8 cellular contexts compared by ENCODE assay signal in the genomic region with DNA sequence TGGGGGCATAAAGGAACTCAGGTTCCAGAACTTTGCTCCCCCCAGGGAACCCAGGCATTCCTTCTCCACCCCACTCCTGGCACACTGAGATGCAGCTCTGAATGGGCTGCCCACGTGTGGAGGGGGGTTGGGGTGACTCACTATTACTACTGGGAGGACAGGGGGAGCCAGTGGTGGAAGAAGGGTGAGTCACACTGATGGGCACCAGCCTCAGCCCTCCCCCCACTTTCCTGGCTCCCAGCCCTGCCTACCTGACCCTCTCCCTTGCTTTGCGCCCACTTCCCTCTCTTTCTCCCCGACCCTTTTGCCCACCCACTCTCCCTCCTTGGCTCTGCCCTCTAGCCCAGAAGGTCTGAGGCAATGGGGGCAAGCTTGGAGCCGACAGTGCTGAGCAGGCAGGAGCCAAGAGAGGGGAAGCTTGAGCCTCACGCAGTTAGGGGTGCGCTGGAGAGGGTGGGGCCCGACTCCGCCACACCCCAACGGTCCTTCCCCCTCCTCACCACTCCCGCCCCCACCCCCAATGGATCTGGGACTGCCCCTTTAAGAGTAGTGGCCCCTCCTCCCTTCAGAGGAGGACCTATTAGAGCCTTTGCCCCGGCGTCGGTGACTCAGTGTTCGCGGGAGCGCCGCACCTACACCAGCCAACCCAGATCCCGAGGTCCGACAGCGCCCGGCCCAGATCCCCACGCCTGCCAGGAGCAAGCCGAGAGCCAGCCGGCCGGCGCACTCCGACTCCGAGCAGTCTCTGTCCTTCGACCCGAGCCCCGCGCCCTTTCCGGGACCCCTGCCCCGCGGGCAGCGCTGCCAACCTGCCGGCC. TPM values are rescaled to one million over a fixed set of nuclear protein-coding genes. Genes with fewer than 3 reads are reported as not detected.
DNase-seq lines count a peak whose midpoint lies in the region; ATAC-seq and TF ChIP-seq lines count a peak whose summit lies in the region.

Gene LMNA (plus strand): TSS at position 611 of the 818 bp plus-strand sequence. CDS start 208 bp downstream, outside the sequence.

- peak; percentile 95 for DNase-seq in AG08395 (ENCODE audit: low spot score)
- peak; percentile 93 for DNase-seq in NCI-H69 (lab: John Stamatoyannopoulos, UW)
- peak; percentile 92 for DNase-seq in activated CD4-positive, alpha-beta memory T cell treated with anti-CD3 and anti-CD28 coated beads for 36 hours
- peak; percentile 95 to 99 for DNase-seq in lower leg skin (ENCODE audit: low spot score in 2 of 2)
- peak; percentile 35 to 58 (median 44) for DNase-seq in stimulated activated CD4-positive, alpha-beta T cell treated with anti-CD3 and anti-CD28 coated beads, TNF-alpha, amount 100 ng/mL, for 1 hour (ENCODE audit: low read depth in 3 of 3, low spot score in 1 of 3)

- H3K27ac Mint-ChIP-seq in activated CD4-positive, alpha-beta memory T cell treated with anti-CD3 and anti-CD28 coated beads for 36 hours, result peak within 1 kb of the TSS; percentile 87

- no peaks in the 10 kb centered on the region for H3K27me3 Mint-ChIP-seq in activated CD4-positive, alpha-beta memory T cell treated with anti-CD3 and anti-CD28 coated beads for 36 hours

- POLR2A ChIA-PET in activated CD4-positive, alpha-beta memory T cell treated with anti-CD3 and anti-CD28 coated beads for 36 hours (lab: Charles Lee), result interaction anchor here (0.7 to 5.3 kb wide), 7 partner anchors 9 to 104 kb away, joined by 4 to 95 read pairs (median 9); partner anchors contain the start of genes PMF1 and SLC25A44

- H3K27ac ChIP-seq in duodenal mucosa (ENCODE audit: low read depth, low read length), result peak within 1 kb of the TSS; percentile 97

- H3K9ac ChIP-seq in duodenal mucosa (ENCODE audit: low read depth in 1 of 2, low read length in 2 of 2), result peak within 1 kb of the TSS; percentile 95 to 100

- peaks cover 15 to 35% of the 10 kb centered on the region in 2 donors for H3K4me1 ChIP-seq in duodenal mucosa (ENCODE audit: control insufficient read depth in 1 of 2, insufficient read depth in 2 of 2, low read length in 2 of 2)

- peak within 1 kb of the TSS; percentile 93 for H3K4me3 Mint-ChIP-seq in activated CD4-positive, alpha-beta memory T cell treated with anti-CD3 and anti-CD28 coated beads for 36 hours

- H3K4me3 ChIP-seq in duodenal mucosa (ENCODE audit: low read depth in 1 of 2, low read length in 2 of 2) (peak within 1 kb of the TSS; percentile 93 to 99), lower leg skin (ENCODE audit: low read depth, poor library complexity, severe bottlenecking) (peak within 1 kb of the TSS; percentile 100)

- H3K9me3 ChIP-seq in duodenal mucosa (ENCODE audit: control insufficient read depth in 1 of 2, low read length in 2 of 2), result no peaks in the 10 kb centered on the region

- no peak for TF ChIP-seq CTCF in lower leg skin (IDR thresholded peaks at IDR 0.05)

- H3K36me3 ChIP-seq in duodenal mucosa (ENCODE audit: control insufficient read depth in 1 of 2, insufficient read depth in 2 of 2, low read length in 2 of 2), result no peaks in the 10 kb centered on the region

- ATAC-seq in GM19025 (IDR thresholded peaks at IDR 0.05; ENCODE audit: low read depth, unreplicated experiment) (peak; percentile 75), HG03442 (IDR thresholded peaks at IDR 0.05; ENCODE audit: unreplicated experiment) (peak; percentile 66)

- WGBS in lower leg skin, 2 donors, result 0% methylated on average over 19 to 32 of the region's 37 CpGs

- no peaks in the 10 kb centered on the region for H3K27me3 ChIP-seq in duodenal mucosa (ENCODE audit: control insufficient read depth in 1 of 2, insufficient read depth in 2 of 2, low read length in 2 of 2)

- H3K9me3 Mint-ChIP-seq in activated CD4-positive, alpha-beta memory T cell treated with anti-CD3 and anti-CD28 coated beads for 36 hours, result no peaks in the 10 kb centered on the region

- peak in 1 of 2 donors; percentile 97 for TF ChIP-seq POLR2A in lower leg skin (IDR thresholded peaks at IDR 0.05)

- CTCF ChIA-PET in activated CD4-positive, alpha-beta memory T cell treated with anti-CD3 and anti-CD28 coated beads for 36 hours (lab: Charles Lee), result interaction anchor here (0.5 to 26.8 kb wide), 5 partner anchors 9 to 584 kb away, joined by 3 to 1097 read pairs (median 6); no protein-coding TSS in a partner anchor

- peaks cover 23% of the 10 kb centered on the region for H3K4me1 Mint-ChIP-seq in activated CD4-positive, alpha-beta memory T cell treated with anti-CD3 and anti-CD28 coated beads for 36 hours (ENCODE audit: low read depth)

- H3K36me3 Mint-ChIP-seq in activated CD4-positive, alpha-beta memory T cell treated with anti-CD3 and anti-CD28 coated beads for 36 hours, result peaks cover 11% of the 10 kb centered on the region

- intact Hi-C loops in activated CD4-positive, alpha-beta memory T cell treated with anti-CD3 and anti-CD28 coated beads for 36 hours (cut with micrococcal nuclease), result loop anchor here (1.0 kb wide), 4 partner anchors 8 to 18 kb away; no protein-coding TSS in a partner anchor
- intact Hi-C loops in lower leg skin (cut with DNase I; ENCODE audit: low total_unique reads), result no loop called here

RNA-seq across cellular contexts. Expression of gene LMNA, which starts in this region (rescaled TPM):
- 100 to 1,000 TPM; 210 to 211 TPM for total RNA-seq in activated CD4-positive, alpha-beta memory T cell treated with anti-CD3 and anti-CD28 coated beads for 36 hours
- total RNA-seq in lower leg skin, result 100 to 1,000 TPM; 530 to 611 (median 555) TPM

Comparison
In these comparisons a context has a peak if more than half of its experiments do, and no peak if none do; other contexts are left out.
1. Peak in every context shown above with its lines: DNase-seq, ATAC-seq, H3K4me3 ChIP-seq and H3K27ac ChIP-seq.
2. DNase-seq: peak in every context shown above with its lines; median percentile 97 in lower leg skin; 95 in AG08395; 93 in NCI-H69; 92 in activated CD4-positive, alpha-beta memory T cell treated with anti-CD3 and anti-CD28 coated beads for 36 hours; 44 in stimulated activated CD4-positive, alpha-beta T cell treated with anti-CD3 and anti-CD28 coated beads, TNF-alpha, amount 100 ng/mL, for 1 hour.